ENCODE assay signal across 14 cellular contexts in genomic region chr5:28374492-28374934, GRCh38.
DNase-seq lines count a peak whose midpoint lies in the region; ATAC-seq, FAIRE-seq and TF ChIP-seq lines count a peak whose summit lies in the region.
"Had no signal": no experiment of that assay in that cellular context is flagged by ENCODE, and none has a peak within 500 bp of the region (broad histone marks: within the 10 kb centered on the region; RNA-seq: fewer than 3 reads in every experiment).

No MANE protein-coding gene starts in this region.

- H3K27me3 ChIP-seq in PC-9 (ENCODE audit: insufficient read depth, low read depth) (no peaks in the 10 kb centered on the region), hepatocyte (no peaks in the 10 kb centered on the region), suprapubic skin (no peaks in the 10 kb centered on the region), neural progenitor cell (no peaks in the 10 kb centered on the region)
- H3K27me3 ChIP-seq: adrenal gland had no signal

- POLR2A ChIA-PET in A549 (lab: Yijun Ruan, JAX), result no interaction called here
- POLR2A ChIA-PET in PC-9 (lab: Charles Lee; ENCODE audit: unreplicated experiment), result no interaction called here

- no TSS peak for BruUV-seq in PC-9 (replicated peaks; lab: Mats Ljungman, UMichigan)

- no peak overlapping the region for H3K4me3 Mint-ChIP-seq in neural progenitor cell

- no peaks in the 10 kb centered on the region for H4K20me1 ChIP-seq in PC-9 (ENCODE audit: insufficient read depth)
- no peaks in the 10 kb centered on the region for H4K20me1 ChIP-seq in hepatocyte (ENCODE audit: insufficient read depth, poor library complexity, severe bottlenecking)
- H4K20me1 ChIP-seq in neural progenitor cell (ENCODE audit: low read depth), result no peaks in the 10 kb centered on the region

- TF ChIP-seq RAD21 in A549 (conservative IDR thresholded peaks at IDR 0.05 in 1 of 2, IDR thresholded peaks at IDR 0.05 in 1 of 2) (peak in 1 of 2 experiments; percentile 37; a peak in 2 of 5 replicates), Ishikawa (IDR thresholded peaks at IDR 0.05; ENCODE audit: low read depth) (no peak)

- H3K36me3 ChIP-seq in PC-9 (ENCODE audit: low read depth) (no peaks in the 10 kb centered on the region), hepatocyte (replicated peaks; ENCODE audit: insufficient read depth, low read depth) (no peaks in the 10 kb centered on the region), suprapubic skin (no peaks in the 10 kb centered on the region), neural progenitor cell (no peaks in the 10 kb centered on the region)
- H3K36me3 ChIP-seq: adrenal gland had no signal

- no peaks in the 10 kb centered on the region for H3K4me1 Mint-ChIP-seq in neural progenitor cell

- H2AFZ ChIP-seq in PC-9 (no peak overlapping the region), hepatocyte (no peak overlapping the region), neural progenitor cell (replicated peaks) (no peak overlapping the region)

- no peak overlapping the region for H3K9ac ChIP-seq in neural progenitor cell

- H3K9me3 ChIP-seq in A549 (peaks cover 6% of the 10 kb centered on the region; the same call in 1 of the 3 replicates), PC-9 (ENCODE audit: insufficient read depth, low read depth) (no peaks in the 10 kb centered on the region), hepatocyte (ENCODE audit: low read depth) (no peaks in the 10 kb centered on the region), suprapubic skin (no peaks in the 10 kb centered on the region), neural progenitor cell (ENCODE audit: low read depth) (no peaks in the 10 kb centered on the region)
- H3K9me3 ChIP-seq: adrenal gland had no signal

- H3K9me2 ChIP-seq in PC-9 (ENCODE audit: insufficient read depth), result no peaks in the 10 kb centered on the region
- H3K9me2 ChIP-seq in hepatocyte (replicated peaks; ENCODE audit: insufficient read depth), result no peaks in the 10 kb centered on the region

- CTCF ChIA-PET in A549 (lab: Yijun Ruan, JAX), result no interaction called here
- CTCF ChIA-PET in PC-9 (lab: Charles Lee), result no interaction called here

- intact Hi-C loops in PC-9 (cut with micrococcal nuclease; ENCODE audit: unreplicated experiment), result loop anchor here (2.0 kb wide), 1 partner anchor 34 kb away; no protein-coding TSS in a partner anchor

- no peaks in the 10 kb centered on the region for H3F3A ChIP-seq in PC-9 (ENCODE audit: insufficient read depth, low read depth)
- H3F3A ChIP-seq in neural progenitor cell (ENCODE audit: low read depth), result no peaks in the 10 kb centered on the region

- H3K4me2 ChIP-seq in A549, result peak overlapping the region; percentile 22
- no peak overlapping the region; the same call in 1 of the 2 replicates for H3K4me2 ChIP-seq in PC-9
- no peak overlapping the region for H3K4me2 ChIP-seq in hepatocyte
- no peak overlapping the region for H3K4me2 ChIP-seq in neural progenitor cell

- H3K79me2 ChIP-seq in PC-9 (ENCODE audit: low read depth), result no peaks in the 10 kb centered on the region
- no peaks in the 10 kb centered on the region for H3K79me2 ChIP-seq in hepatocyte
- H3K79me2 ChIP-seq in neural progenitor cell (ENCODE audit: low read depth), result no peaks in the 10 kb centered on the region

- H3K4me3 ChIP-seq in A549 (no peak overlapping the region), PC-9 (no peak overlapping the region), hepatocyte (no peak overlapping the region), suprapubic skin (no peak overlapping the region), neural progenitor cell (no peak overlapping the region)
- H3K4me3 ChIP-seq: adrenal gland had no signal

- peak; percentile 6 to 89 for DNase-seq in A549 (ENCODE audit: low read depth in 1 of 2, low spot score in 1 of 2)
- peak; percentile 40 to 85 for DNase-seq in PC-9
- DNase-seq in hepatocyte (ENCODE audit: low spot score), result peak; percentile 38
- DNase-seq in effector CD4-positive, alpha-beta T cell, result no peak
- no peak for DNase-seq in suprapubic skin (ENCODE audit: low spot score in 2 of 2)
- no peak for DNase-seq in neural progenitor cell (ENCODE audit: low spot score)
- DNase-seq: activated T-cell treated with anti-CD3 and anti-CD28 coated beads, Interleukin-2, amount 50 U/mL, for 1 hour; adrenal gland; NCI-H1048; stimulated activated CD4-positive, alpha-beta T cell treated with anti-CD3 and anti-CD28 coated beads, Interleukin-1b, Interleukin-23, amount 100 ng/mL, for 48 hours; T-helper 1 cell had no signal

- TF ChIP-seq CTCF in A549 (IDR thresholded peaks at IDR 0.05) (no peak), PC-9 (conservative IDR thresholded peaks at IDR 0.05) (no peak), hepatocyte (IDR thresholded peaks at IDR 0.05; ENCODE audit: poor library complexity) (no peak), suprapubic skin (IDR thresholded peaks at IDR 0.05) (no peak), neural progenitor cell (IDR thresholded peaks at IDR 0.05) (no peak)

- WGBS in A549 (ENCODE audit: missing lambda C conversion rate), result 28% methylated on average over 3 of the region's 3 CpGs
- WGBS in hepatocyte (ENCODE audit: low lambda C conversion rate, missing lambda C conversion rate), result 48% methylated on average over 3 of the region's 3 CpGs
- WGBS in suprapubic skin, result 39% methylated on average over 3 of the region's 3 CpGs

- peaks cover under 1% of the 10 kb centered on the region for H3K27me3 Mint-ChIP-seq in neural progenitor cell (ENCODE audit: insufficient read depth, low read depth)

- peak; percentile 71 to 80 for ATAC-seq in A549
- no peak for ATAC-seq in GM18870 (IDR thresholded peaks at IDR 0.05; ENCODE audit: unreplicated experiment)

- TF ChIP-seq POLR2A in A549 (IDR thresholded peaks at IDR 0.05; ENCODE audit: low read length), result no peak
- no peak for TF ChIP-seq POLR2A in suprapubic skin (IDR thresholded peaks at IDR 0.05)

- H3K36me3 Mint-ChIP-seq in neural progenitor cell, result no peaks in the 10 kb centered on the region

- H3K4me1 ChIP-seq in A549 (peaks cover 9% of the 10 kb centered on the region; the same call in 2 of the 3 replicates), PC-9 (replicated peaks; ENCODE audit: insufficient read depth) (no peaks in the 10 kb centered on the region), hepatocyte (ENCODE audit: insufficient read depth) (no peaks in the 10 kb centered on the region), suprapubic skin (no peaks in the 10 kb centered on the region), neural progenitor cell (no peaks in the 10 kb centered on the region)
- H3K4me1 ChIP-seq: adrenal gland had no signal

- H3K27ac ChIP-seq in A549, result peak overlapping the region; percentile 42 to 77; a peak in 5 of 6 replicates
- no peak overlapping the region for H3K27ac ChIP-seq in PC-9
- no peak overlapping the region for H3K27ac ChIP-seq in hepatocyte
- no peak overlapping the region for H3K27ac ChIP-seq in suprapubic skin
- H3K27ac ChIP-seq in neural progenitor cell, result no peak overlapping the region
- H3K27ac ChIP-seq: adrenal gland had no signal

- FAIRE-seq in A549 (lab: Jason Lieb, UNC), result peak; percentile 86
- FAIRE-seq: GM12891 had no signal

- no peak overlapping the region for H3K27ac Mint-ChIP-seq in neural progenitor cell

- peaks cover 7% of the 10 kb centered on the region for H3K9me3 Mint-ChIP-seq in neural progenitor cell

- TF ChIP-seq EP300 in A549 (IDR thresholded peaks at IDR 0.05) (peak; percentile 39 to 84; a peak in 2 of 5 replicates), Ishikawa (IDR thresholded peaks at IDR 0.05; ENCODE audit: borderline replicate concordance) (peak; percentile 88), suprapubic skin (IDR thresholded peaks at IDR 0.05) (no peak)

TF ChIP-seq in A549, 52 proteins besides CTCF, POLR2A, EP300 and RAD21 (continues in another document):
- no peak for TF ChIP-seq HES2 (IDR thresholded peaks at IDR 0.05)
- TF ChIP-seq JUN (IDR thresholded peaks at IDR 0.05), result peak in 1 of 2 experiments; percentile 58; a peak in 3 of 5 replicates
- TF ChIP-seq ELK1 (IDR thresholded peaks at IDR 0.05; ENCODE audit: low read depth, low read length), result no peak
- TF ChIP-seq CBX2 (IDR thresholded peaks at IDR 0.05; ENCODE audit: borderline replicate concordance, low read depth), result no peak

TF ChIP-seq in Ishikawa, 13 proteins besides CTCF, POLR2A, EP300 and RAD21 (continues in another document):
- TF ChIP-seq USF1 (IDR thresholded peaks at IDR 0.05) (no peak), REST (IDR thresholded peaks at IDR 0.05; ENCODE audit: low read depth) (no peak), MAX (IDR thresholded peaks at IDR 0.05) (no peak), FOXM1 (IDR thresholded peaks at IDR 0.05; ENCODE audit: borderline replicate concordance, low read depth) (peak; percentile 84), TCF12 (IDR thresholded peaks at IDR 0.05; ENCODE audit: low read depth) (peak; percentile 90)

Comparison
In these comparisons a context has a peak if more than half of its experiments do, and no peak if none do; other contexts are left out.
1. DNase-seq: peak in A549 (2 of 2), PC-9 (2 of 2) and hepatocyte (single experiment); none in effector CD4-positive, alpha-beta T cell (single experiment), suprapubic skin (0 of 2) and neural progenitor cell (single experiment).
2. H3K27ac ChIP-seq: peak in A549 (2 of 2); none in PC-9 (single experiment), hepatocyte (single experiment), suprapubic skin (single experiment) and neural progenitor cell (single experiment).